Comparison of ENCODE assay signal across 18 cellular contexts in genomic region chr5:173657745-173658422, GRCh38. TPM values are rescaled to one million over a fixed set of nuclear protein-coding genes. Genes with fewer than 3 reads are reported as not detected.
DNase-seq lines count a peak whose midpoint lies in the region; ATAC-seq, FAIRE-seq and TF ChIP-seq lines count a peak whose summit lies in the region.
"Had no signal": no experiment of that assay in that cellular context is flagged by ENCODE, and none has a peak within 500 bp of the region (broad histone marks: within the 10 kb centered on the region; RNA-seq: fewer than 3 reads in every experiment).

No MANE protein-coding gene starts in this region.

- H3K56ac ChIP-seq in H1 (replicated peaks; ENCODE audit: insufficient read length, low read depth, low read length): no peak overlapping the region

- TF ChIP-seq CTCF in H1 (IDR thresholded peaks at IDR 0.05; ENCODE audit: control extremely low read depth in 1 of 3, insufficient read depth in 1 of 3, low read depth in 1 of 3, low read length in 3 of 3) (no peak), neutrophil (IDR thresholded peaks at IDR 0.05) (no peak)

- no peak overlapping the region for H2BK20ac ChIP-seq in H1 (ENCODE audit: low read length)

- H4K8ac ChIP-seq in H1 (ENCODE audit: extremely low read depth, insufficient read depth, low read length): no peak overlapping the region

- no peak overlapping the region for H3K23ac ChIP-seq in H1 (ENCODE audit: insufficient read length)

- DNase-seq in H1 (ENCODE audit: low read depth in 1 of 2, low spot score in 2 of 2): no peak
- peak; percentile 39 for DNase-seq in retina
- no peak for DNase-seq in effector CD8-positive, alpha-beta T cell (lab: John Stamatoyannopoulos, UW)
- DNase-seq in activated T-cell treated with anti-CD3 and anti-CD28 coated beads, Interleukin-2, amount 50 U/mL, for 72 hours: no peak
- DNase-seq: C1 segment of cervical spinal cord; Calu3; CD4-positive, alpha-beta memory T cell; COR-L47; DMS53; DMS79 treated with DMSO at 0.1 percent for 48 hours; GOT3; H7; HCEC 1CT had no signal

- H3K36me3 ChIP-seq in H1 (ENCODE audit: control insufficient read depth in 2 of 4, insufficient read depth in 4 of 4, low read length in 3 of 4) (no peaks in the 10 kb centered on the region), neutrophil (no peaks in the 10 kb centered on the region)

- no peaks in the 10 kb centered on the region for H3K4me1 Mint-ChIP-seq in activated T-cell treated with anti-CD3 and anti-CD28 coated beads, Interleukin-2, amount 50 U/mL, for 72 hours (ENCODE audit: low read depth)
- H3K4me1 Mint-ChIP-seq: CD4-positive, alpha-beta memory T cell had no signal

- no peak for TF ChIP-seq RAD21 in H1 (IDR thresholded peaks at IDR 0.05 in 1 of 2, conservative IDR thresholded peaks at IDR 0.05 in 1 of 2; ENCODE audit: low read depth in 2 of 2, low read length in 2 of 2)

- no peak overlapping the region for H3K4ac ChIP-seq in H1 (replicated peaks; ENCODE audit: insufficient read length, low read depth, low read length)

- no peak overlapping the region for H2BK12ac ChIP-seq in H1 (ENCODE audit: low read depth, low read length)

- ATAC-seq in GM21576 (IDR thresholded peaks at IDR 0.05; ENCODE audit: unreplicated experiment): no peak
- no peak for ATAC-seq in HG02763 (IDR thresholded peaks at IDR 0.05; ENCODE audit: unreplicated experiment)
- no peak for ATAC-seq in activated T-cell treated with anti-CD3 and anti-CD28 coated beads, Interleukin-2, amount 50 U/mL, for 72 hours (replicated peaks in 1 of 2)

- H3K27ac ChIP-seq in H1 (ENCODE audit: low read depth, low read length): no peak overlapping the region
- peak overlapping the region; percentile 6 for H3K27ac ChIP-seq in neutrophil

- no peak overlapping the region for H2AFZ ChIP-seq in H1 (ENCODE audit: low read length)

- POLR2A ChIA-PET in H1 (lab: Charles Lee; ENCODE audit: partially characterized antibody): interaction anchor here (0.6 kb wide), 1 partner anchor 330 kb away, joined by 4 read pairs; the partner anchor contains the start of gene STC2

- 92% methylated on average over 14 of the region's 14 CpGs; no CpG with 5 or more reads in 1 of the 2 experiments for WGBS in H1 (ENCODE audit: extremely low coverage in 1 of 2, insufficient coverage in 1 of 2, insufficient read length in 1 of 2, insufficient replicate concordance in 2 of 2, low coverage in 1 of 2, low lambda C conversion rate in 2 of 2, missing lambda C conversion rate in 1 of 2), 2 experiments

- H3K9me3 Mint-ChIP-seq in activated T-cell treated with anti-CD3 and anti-CD28 coated beads, Interleukin-2, amount 50 U/mL, for 72 hours: peaks cover 0 to 2% of the 10 kb centered on the region in 2 donors

- H3K4me3 Mint-ChIP-seq in activated T-cell treated with anti-CD3 and anti-CD28 coated beads, Interleukin-2, amount 50 U/mL, for 72 hours: no peak overlapping the region
- H3K4me3 Mint-ChIP-seq: CD4-positive, alpha-beta memory T cell had no signal

- H3K14ac ChIP-seq in H1 (ENCODE audit: insufficient read length): no peak overlapping the region

- H4K91ac ChIP-seq in H1 (replicated peaks; ENCODE audit: insufficient read length, low read length): no peak overlapping the region

- H3K4me1 ChIP-seq in H1 (replicated peaks in 1 of 4; ENCODE audit: control insufficient read depth in 3 of 4, insufficient read depth in 4 of 4, low read length in 3 of 4) (peaks cover 2 to 5% (median 3%) of the 10 kb centered on the region in 4 experiments), neutrophil (ENCODE audit: control insufficient read depth in 1 of 2, insufficient read depth in 1 of 2, low read depth in 1 of 2, low read length in 1 of 2) (peaks cover 9 to 14% of the 10 kb centered on the region in 2 experiments)

- no peaks in the 10 kb centered on the region for H3K79me1 ChIP-seq in H1 (ENCODE audit: low read depth, low read length)

- H3K4me3 ChIP-seq in H1 (ENCODE audit: extremely low read depth in 1 of 4, insufficient read depth in 2 of 4, low read depth in 3 of 4, low read length in 4 of 4) (no peak overlapping the region), neutrophil (ENCODE audit: low read depth in 1 of 2, low read length in 1 of 2) (no peak overlapping the region)

- H2BK15ac ChIP-seq in H1 (ENCODE audit: low read length): 0 out of 2 replicates have a peak overlapping the region, but pooled peaks have one; percentile 1

- TF ChIP-seq POLR2A in H1 (IDR thresholded peaks at IDR 0.05; ENCODE audit: control extremely low read depth in 1 of 2, low read depth in 2 of 2, low read length in 2 of 2): no peak

- H2BK5ac ChIP-seq in H1 (ENCODE audit: low read depth, low read length): no peak overlapping the region

- no peaks in the 10 kb centered on the region for H3K36me3 Mint-ChIP-seq in activated T-cell treated with anti-CD3 and anti-CD28 coated beads, Interleukin-2, amount 50 U/mL, for 72 hours (ENCODE audit: insufficient read depth in 2 of 2)
- H3K36me3 Mint-ChIP-seq: CD4-positive, alpha-beta memory T cell had no signal

- H3K23me2 ChIP-seq in H1 (ENCODE audit: low read depth, low read length): no peaks in the 10 kb centered on the region

- no peaks in the 10 kb centered on the region for H4K20me1 ChIP-seq in H1 (replicated peaks in 1 of 2; ENCODE audit: control insufficient read depth in 1 of 2, insufficient read depth in 2 of 2, low read length in 2 of 2)

- H3K27me3 ChIP-seq in H1 (replicated peaks in 1 of 4; ENCODE audit: control insufficient read depth in 3 of 4, extremely low read depth in 1 of 4, insufficient read depth in 3 of 4, low read length in 3 of 4) (0 out of 7 replicates have a peak, but pooled peaks cover 0 to 2% (median 0%) of the 10 kb centered on the region in 4 experiments), neutrophil (no peaks in the 10 kb centered on the region)

- no peak overlapping the region; the same call in 1 of the 2 replicates for H3K18ac ChIP-seq in H1 (ENCODE audit: extremely low read depth, low read length)

- no peak overlapping the region for H2AK5ac ChIP-seq in H1 (ENCODE audit: low read depth, low read length)

- no peak overlapping the region for H2BK120ac ChIP-seq in H1 (replicated peaks; ENCODE audit: low read depth, low read length)

- no peak for FAIRE-seq in H1 (lab: Jason Lieb, UNC)
- FAIRE-seq: G401.6, GM12892 had no signal

- H4K5ac ChIP-seq in H1 (ENCODE audit: insufficient read length, low read depth, low read length): no peak overlapping the region

- H3K9ac ChIP-seq in H1 (replicated peaks in 1 of 4; ENCODE audit: extremely low read depth in 1 of 4, low read depth in 3 of 4, low read length in 3 of 4): no peak overlapping the region

- no peaks in the 10 kb centered on the region for H3K79me2 ChIP-seq in H1 (ENCODE audit: control insufficient read depth in 1 of 2, insufficient read depth in 2 of 2, low read length in 2 of 2)

- CTCF ChIA-PET in H1 (lab: Charles Lee; ENCODE audit: partially characterized antibody): interaction anchor here (0.8 to 2.2 kb wide), 3 partner anchors 12 to 28 kb away, joined by 4 to 6 read pairs (median 4); no protein-coding TSS in a partner anchor

- H3K9me3 ChIP-seq in H1 (ENCODE audit: insufficient read depth in 2 of 2, low read depth in 1 of 2, low read length in 1 of 2) (peaks cover 12 to 19% of the 10 kb centered on the region in 2 experiments), neutrophil (peaks cover 3% of the 10 kb centered on the region)

- H3K27ac Mint-ChIP-seq in activated T-cell treated with anti-CD3 and anti-CD28 coated beads, Interleukin-2, amount 50 U/mL, for 72 hours: no peak overlapping the region
- H3K27ac Mint-ChIP-seq: CD4-positive, alpha-beta memory T cell had no signal

- H3K4me2 ChIP-seq in H1 (ENCODE audit: insufficient read depth in 1 of 2, low read depth in 2 of 2, low read length in 2 of 2): no peak overlapping the region

- no peak for TF ChIP-seq EP300 in H1 (IDR thresholded peaks at IDR 0.05; ENCODE audit: borderline replicate concordance in 1 of 2, low read depth in 2 of 2, low read length in 2 of 2)

- no peaks in the 10 kb centered on the region for H3K27me3 Mint-ChIP-seq in activated T-cell treated with anti-CD3 and anti-CD28 coated beads, Interleukin-2, amount 50 U/mL, for 72 hours (ENCODE audit: low read depth)

TF ChIP-seq in H1, 55 proteins besides CTCF, POLR2A, EP300 and RAD21:
- TF ChIP-seq CBX8 (IDR thresholded peaks at IDR 0.05; ENCODE audit: borderline replicate concordance, low read depth, low read length): no peak
- TF ChIP-seq RFX5 (IDR thresholded peaks at IDR 0.05; ENCODE audit: borderline replicate concordance, low read depth, low read length): no peak
- no peak for TF ChIP-seq JUN (IDR thresholded peaks at IDR 0.05; ENCODE audit: low read depth, low read length)
- no peak for TF ChIP-seq GABPA (IDR thresholded peaks at IDR 0.05; ENCODE audit: borderline replicate concordance, insufficient read depth, low read length)
- TF ChIP-seq CHD1 (IDR thresholded peaks at IDR 0.05; ENCODE audit: low read depth, low read length): no peak

RNA-seq across cellular contexts. Expression of gene BOD1, which starts 41.4 kb away (rescaled TPM):
- 143 and 149 TPM in 2 replicates for total RNA-seq in H1 (2021; fragmentation: NEBNext Ultra II Directional; extraction: Animal tissue kit (Norgen Biotek cat#: 25700))
- 83.1 and 107 TPM in 2 replicates for polyA plus RNA-seq in H1 (2011; rRNA removed)
- 127 TPM for polyA plus RNA-seq in H1 (2011; cell fraction: cytosol; rRNA removed)
- 58.0 TPM for polyA plus RNA-seq in H1 (2011; cell fraction: nucleus; rRNA removed)
- polyA plus RNA-seq in H1 (2012, experiment 1 of 2): 133 to 170 TPM (median 136 TPM) in 4 replicates
- 111 TPM for polyA plus RNA-seq in H1 (2012, experiment 2 of 2)
- 117 TPM for polyA plus RNA-seq in H1 (2013, experiment 1 of 2)
- 117 TPM for polyA plus RNA-seq in H1 (2013, experiment 2 of 2)
- 114 and 131 TPM in 2 replicates for polyA minus RNA-seq in H1 (2011; rRNA and poly(A)+ RNA removed)
- 68.5 TPM for polyA minus RNA-seq in H1 (2011; cell fraction: cytosol; rRNA and poly(A)+ RNA removed)
- 60.4 TPM for polyA minus RNA-seq in H1 (2011; cell fraction: nucleus; rRNA and poly(A)+ RNA removed)
- 10 to 100 TPM; 24.1 TPM for total RNA-seq in activated T-cell treated with anti-CD3 and anti-CD28 coated beads, Interleukin-2, amount 50 U/mL, for 72 hours
